Comparison of ENCODE assay signal across 28 cellular contexts in genomic region chr18:24057804-24058203, GRCh38.
"Had no signal": no experiment of that assay in that cellular context is flagged by ENCODE, and none has a peak within 500 bp of the region (broad histone marks: within the 10 kb centered on the region; RNA-seq: fewer than 3 reads in every experiment).

No MANE protein-coding gene starts in this region.

- ATAC-seq: esophagus mucosa; gastrocnemius medialis; heart right ventricle; left lobe of liver; natural killer cell; psoas muscle; right cardiac atrium; stimulated activated naive B cell treated with anti-CD40 and anti-IgM and Interleukin-4, amounts not matched to agents 10 μg/mL and 1 μg/mL and 100 μg/mL, for 72 hours had no signal

- H3K4me3 ChIP-seq: coronary artery, gastrocnemius medialis, heart right ventricle, lung, ovary, psoas muscle, skin epidermis, thoracic aorta, tibial nerve, upper lobe of left lung had no signal

- H3K36me3 ChIP-seq: gastrocnemius medialis, heart right ventricle, ovary, thoracic aorta, tibial nerve, upper lobe of left lung had no signal

- H3K27me3 ChIP-seq: gastrocnemius medialis, heart right ventricle, ovary, tibial nerve, upper lobe of left lung had no signal

- H3K9me3 Mint-ChIP-seq: immature natural killer cell, natural killer cell had no signal

- FAIRE-seq: urothelium cell line had no signal

- H3K27me3 Mint-ChIP-seq: memory B cell; stimulated activated naive B cell treated with anti-CD40 and anti-IgM and Interleukin-4, amounts not matched to agents 10 μg/mL and 1 μg/mL and 100 μg/mL, for 72 hours; stimulated activated naive CD8-positive, alpha-beta T cell treated with anti-CD3 and anti-CD28 coated beads, Interleukin-15, Interleukin-2, amounts not matched to agents 100 ng/mL and 50 ng/mL, for 24 hours had no signal

- H3K9me3 ChIP-seq: gastrocnemius medialis, ovary, psoas muscle, thoracic aorta, tibial nerve, upper lobe of left lung had no signal

- H3K4me1 ChIP-seq: gastrocnemius medialis, psoas muscle, upper lobe of left lung had no signal

- H3K36me3 Mint-ChIP-seq: natural killer cell had no signal

- H3K27ac ChIP-seq: coronary artery, epithelial cell of prostate, gastrocnemius medialis, heart right ventricle, ovary, psoas muscle, skin epidermis, thoracic aorta, tibial nerve, upper lobe of left lung had no signal

- DNase-seq: dermis blood vessel endothelial cell; foreskin fibroblast; gastrocnemius medialis; heart right ventricle; hypothalamus; immature natural killer cell; islet precursor cell; natural killer cell; occipital lobe; ovary; posterior cingulate gyrus; psoas muscle; right cardiac atrium; stimulated activated CD4-positive, alpha-beta T cell treated with anti-CD3 and anti-CD28 coated beads, Interleukin-15, amount 100 ng/mL, for 24 hours; stimulated activated CD4-positive, alpha-beta T cell treated with anti-CD3 and anti-CD28 coated beads, Interleukin-2, amount 100 ng/mL, for 48 hours; stimulated activated naive B cell treated with anti-CD40 and anti-IgM and Interleukin-4, amounts not matched to agents 10 μg/mL and 1 μg/mL and 100 μg/mL, for 72 hours; upper lobe of left lung had no signal

- H3K27ac Mint-ChIP-seq: memory B cell; natural killer cell; stimulated activated naive B cell treated with anti-CD40 and anti-IgM and Interleukin-4, amounts not matched to agents 10 μg/mL and 1 μg/mL and 100 μg/mL, for 72 hours; stimulated activated naive CD8-positive, alpha-beta T cell treated with anti-CD3 and anti-CD28 coated beads, Interleukin-15, Interleukin-2, amounts not matched to agents 100 ng/mL and 50 ng/mL, for 24 hours had no signal

- H3K4me3 Mint-ChIP-seq: immature natural killer cell; memory B cell; natural killer cell; stimulated activated naive B cell treated with anti-CD40 and anti-IgM and Interleukin-4, amounts not matched to agents 10 μg/mL and 1 μg/mL and 100 μg/mL, for 72 hours; stimulated activated naive CD8-positive, alpha-beta T cell treated with anti-CD3 and anti-CD28 coated beads, Interleukin-15, Interleukin-2, amounts not matched to agents 100 ng/mL and 50 ng/mL, for 24 hours had no signal
